ENCODE assay signal across 17 cellular contexts in genomic region chr11:10777806-10778205, GRCh38. TPM values are rescaled to one million over a fixed set of nuclear protein-coding genes. Genes with fewer than 3 reads are reported as not detected.
A peak's percentile ranks its signal among the peaks of the same experiment; 100 is the strongest.
DNase-seq lines count a peak whose midpoint lies in the region; ATAC-seq and TF ChIP-seq lines count a peak whose summit lies in the region.
"Had no signal": no experiment of that assay in that cellular context is flagged by ENCODE, and none has a peak within 500 bp of the region (broad histone marks: within the 10 kb centered on the region; RNA-seq: fewer than 3 reads in every experiment).

No MANE protein-coding gene starts in this region.

- H3K27ac ChIP-seq in SK-N-SH (ENCODE audit: low read depth in 2 of 2, low read length in 1 of 2) (peak overlapping the region; percentile 95 to 98), brain microvascular endothelial cell (peak overlapping the region; percentile 95), upper lobe of left lung (peak overlapping the region; percentile 5 to 74 (median 30))
- H3K27ac ChIP-seq: cardiac muscle cell had no signal

- H3K9me2 ChIP-seq in SK-N-SH = no peaks in the 10 kb centered on the region

- H3K4me2 ChIP-seq in SK-N-SH = 0 out of 2 replicates have a peak overlapping the region, but pooled peaks have one; percentile 19

- no peak for TF ChIP-seq POLR2A in upper lobe of left lung (IDR thresholded peaks at IDR 0.05)

- H3K79me2 ChIP-seq in SK-N-SH (ENCODE audit: insufficient read depth) = no peaks in the 10 kb centered on the region

- H3K27me3 ChIP-seq in SK-N-SH (ENCODE audit: insufficient read depth) (no peaks in the 10 kb centered on the region), brain microvascular endothelial cell (replicated peaks) (no peaks in the 10 kb centered on the region), upper lobe of left lung (no peaks in the 10 kb centered on the region)
- H3K27me3 ChIP-seq: cardiac muscle cell had no signal

- H3K36me3 ChIP-seq in SK-N-SH (replicated peaks in 1 of 2; ENCODE audit: control insufficient read depth in 1 of 2, insufficient read depth in 2 of 2, low read length in 1 of 2) (peaks cover 45 to 47% of the 10 kb centered on the region in 2 experiments), brain microvascular endothelial cell (replicated peaks) (peaks cover 52% of the 10 kb centered on the region), upper lobe of left lung (peaks cover 6 to 57% (median 40%) of the 10 kb centered on the region in 4 donors)

- peaks cover 40% of the 10 kb centered on the region for H3K36me3 Mint-ChIP-seq in memory B cell

- TF ChIP-seq CTCF in SK-N-SH (IDR thresholded peaks at IDR 0.05) (no peak), brain microvascular endothelial cell (IDR thresholded peaks at IDR 0.05; ENCODE audit: low read depth, low read length, missing control alignments) (no peak), upper lobe of left lung (IDR thresholded peaks at IDR 0.05) (no peak)

- no peak for TF ChIP-seq EP300 in SK-N-SH (IDR thresholded peaks at IDR 0.05; ENCODE audit: borderline replicate concordance in 1 of 2, low read depth in 1 of 2, low read length in 1 of 2)
- no peak for TF ChIP-seq EP300 in upper lobe of left lung (IDR thresholded peaks at IDR 0.05)

- peak overlapping the region; percentile 89 for H3K27ac Mint-ChIP-seq in memory B cell

- no peaks in the 10 kb centered on the region for H3K9me3 Mint-ChIP-seq in memory B cell
- H3K9me3 Mint-ChIP-seq: stimulated activated naive CD8-positive, alpha-beta T cell treated with anti-CD3 and anti-CD28 coated beads, Interleukin-15, amount 100 ng/mL, for 72 hours had no signal

- H3K27me3 Mint-ChIP-seq in memory B cell = no peaks in the 10 kb centered on the region
- H3K27me3 Mint-ChIP-seq: stimulated activated naive CD8-positive, alpha-beta T cell treated with anti-CD3 and anti-CD28 coated beads, Interleukin-15, amount 100 ng/mL, for 72 hours had no signal

- H3K4me1 ChIP-seq in SK-N-SH (ENCODE audit: control insufficient read depth in 1 of 2, insufficient read depth in 2 of 2, low read depth in 1 of 2, low read length in 1 of 2) (peaks cover 13 to 23% of the 10 kb centered on the region in 2 experiments; a peak in 3 of 4 replicates), upper lobe of left lung (peaks cover 0 to 7% (median 4%) of the 10 kb centered on the region in 4 donors)

- no peak for DNase-seq in SK-N-SH
- no peak for DNase-seq in brain microvascular endothelial cell
- no peak for DNase-seq in memory B cell (ENCODE audit: low spot score in 2 of 2)
- no peak for DNase-seq in upper lobe of left lung
- DNase-seq in NCI-H187 (lab: John Stamatoyannopoulos, UW) = no peak
- DNase-seq in HT-29 (ENCODE audit: low spot score) = no peak
- DNase-seq: activated CD4-positive, alpha-beta T cell treated with anti-CD3 and anti-CD28 coated beads, Interleukin-2, amount 50 U/mL, for 1 hour; activated gamma-delta T cell; DND-41; NCI-H1417; NCI-H526 treated with DMSO at 0.1 percent for 48 hours; stimulated activated CD4-positive, alpha-beta T cell treated with anti-CD3 and anti-CD28 coated beads, Interleukin-4, amount 100 ng/mL, for 24 hours; stimulated activated naive CD8-positive, alpha-beta T cell treated with anti-CD3 and anti-CD28 coated beads, Interleukin-15, amount 100 ng/mL, for 72 hours had no signal

- POLR2A ChIA-PET in SK-N-SH (lab: Yijun Ruan, JAX) = interaction anchor here (0.9 to 1.9 kb wide), 4 partner anchors 9 to 80 kb away, joined by 3 to 11 read pairs (median 5); partner anchors contain the start of genes EIF4G2 and ZBED5

- whole genome bisulfite sequencing in SK-N-SH (ENCODE audit: low lambda C conversion rate) = 85% methylated on average over 6 of the region's 6 CpGs
- 58 to 59% methylated on average over 6 of the region's 6 CpGs for WGBS in upper lobe of left lung, 2 donors

- in situ Hi-C loops in brain microvascular endothelial cell (cut with HindIII; ENCODE audit: low pct_ligation_motif_present, low sequenced_read_pairs) = no loop called here

- CTCF ChIA-PET in SK-N-SH (lab: Yijun Ruan, JAX) = interaction anchor here (0.6 to 2.3 kb wide), 8 partner anchors 9 to 471 kb away, joined by 3 to 13 read pairs (median 4); partner anchors contain the start of gene EIF4G2

- ATAC-seq in SK-N-SH treated with all-trans-retinoic acid at 6 μM for 48 hours = no peak; the same call in 2 of the 3 replicates
- ATAC-seq in memory B cell (ENCODE audit: low read depth) = no peak
- peak in 1 of 2 donors; percentile 8 for ATAC-seq in upper lobe of left lung (ENCODE audit: low FRiP score in 2 of 2)
- ATAC-seq in HG02759 (IDR thresholded peaks at IDR 0.05; ENCODE audit: unreplicated experiment) = no peak
- ATAC-seq: stimulated activated naive CD8-positive, alpha-beta T cell treated with anti-CD3 and anti-CD28 coated beads, Interleukin-15, amount 100 ng/mL, for 72 hours had no signal

- H3K4me1 Mint-ChIP-seq in memory B cell = peaks cover 7% of the 10 kb centered on the region
- H3K4me1 Mint-ChIP-seq: stimulated activated naive CD8-positive, alpha-beta T cell treated with anti-CD3 and anti-CD28 coated beads, Interleukin-15, amount 100 ng/mL, for 72 hours had no signal

- H2AFZ ChIP-seq in SK-N-SH (ENCODE audit: low read depth) = no peak overlapping the region

- H3K9ac ChIP-seq in SK-N-SH = peak overlapping the region; percentile 68; the same call in 1 of the 2 replicates

- no peak for TF ChIP-seq RAD21 in SK-N-SH (IDR thresholded peaks at IDR 0.05; ENCODE audit: low read length)

- H4K20me1 ChIP-seq in SK-N-SH (ENCODE audit: insufficient read depth) = no peaks in the 10 kb centered on the region

- no peak overlapping the region for H3K4me3 Mint-ChIP-seq in memory B cell
- H3K4me3 Mint-ChIP-seq: stimulated activated naive CD8-positive, alpha-beta T cell treated with anti-CD3 and anti-CD28 coated beads, Interleukin-15, amount 100 ng/mL, for 72 hours had no signal

- H3F3A ChIP-seq in SK-N-SH (replicated peaks; ENCODE audit: insufficient read depth) = peaks cover 33% of the 10 kb centered on the region

- H3K4me3 ChIP-seq in SK-N-SH (ENCODE audit: low read depth in 2 of 2, low read length in 1 of 2) (no peak overlapping the region), brain microvascular endothelial cell (ENCODE audit: low read depth, low read length) (no peak overlapping the region), upper lobe of left lung (no peak overlapping the region)
- H3K4me3 ChIP-seq: cardiac muscle cell, SK-N-MC had no signal

- H3K9me3 ChIP-seq in SK-N-SH (no peaks in the 10 kb centered on the region), upper lobe of left lung (no peaks in the 10 kb centered on the region)

TF ChIP-seq in SK-N-SH, 30 proteins besides CTCF, POLR2A, EP300 and RAD21:
- TF ChIP-seq POLR2AphosphoS5 (IDR thresholded peaks at IDR 0.05; ENCODE audit: low read depth, low read length) (no peak), ELF1 (IDR thresholded peaks at IDR 0.05) (no peak), GATA2 (CRISPR knock-in tag; IDR thresholded peaks at IDR 0.05) (no peak), TCF12 (IDR thresholded peaks at IDR 0.05) (no peak), CHD2 (IDR thresholded peaks at IDR 0.05; ENCODE audit: low read length, partially characterized antibody) (no peak), TAF1 (IDR thresholded peaks at IDR 0.05; ENCODE audit: borderline replicate concordance, low read depth, low read length) (no peak)

TF ChIP-seq in SK-N-SH treated with all-trans-retinoic acid at 6 μM for 48 hours, 23 proteins besides CTCF, POLR2A, EP300 and RAD21 (continues in another document):
- TF ChIP-seq ESRRG (CRISPR knock-in tag; IDR thresholded peaks at IDR 0.05) (no peak), ISL1 (CRISPR knock-in tag; IDR thresholded peaks at IDR 0.05) (no peak), ZC3H10 (CRISPR knock-in tag; IDR thresholded peaks at IDR 0.05) (no peak)
- TF ChIP-seq, protein P1, sequence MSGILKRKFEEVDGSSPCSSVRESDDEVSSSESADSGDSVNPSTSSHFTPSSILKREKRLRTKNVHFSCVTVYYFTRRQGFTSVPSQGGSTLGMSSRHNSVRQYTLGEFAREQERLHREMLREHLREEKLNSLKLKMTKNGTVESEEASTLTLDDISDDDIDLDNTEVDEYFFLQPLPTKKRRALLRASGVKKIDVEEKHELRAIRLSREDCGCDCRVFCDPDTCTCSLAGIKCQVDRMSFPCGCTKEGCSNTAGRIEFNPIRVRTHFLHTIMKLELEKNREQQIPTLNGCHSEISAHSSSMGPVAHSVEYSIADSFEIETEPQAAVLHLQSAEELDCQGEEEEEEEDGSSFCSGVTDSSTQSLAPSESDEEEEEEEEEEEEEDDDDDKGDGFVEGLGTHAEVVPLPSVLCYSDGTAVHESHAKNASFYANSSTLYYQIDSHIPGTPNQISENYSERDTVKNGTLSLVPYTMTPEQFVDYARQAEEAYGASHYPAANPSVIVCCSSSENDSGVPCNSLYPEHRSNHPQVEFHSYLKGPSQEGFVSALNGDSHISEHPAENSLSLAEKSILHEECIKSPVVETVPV (CRISPR knock-in tag; IDR thresholded peaks at IDR 0.05) = no peak

RNA-seq across cellular contexts. Expression of gene CTR9, which starts 26.8 kb away (rescaled TPM):
- 10.1 and 13.0 TPM in 2 replicates for polyA plus RNA-seq in SK-N-SH (2012; rRNA removed)
- 16.1 and 18.8 TPM in 2 replicates for polyA plus RNA-seq in SK-N-SH (2012; cell fraction: cytosol; rRNA removed)
- polyA plus RNA-seq in SK-N-SH (2012; cell fraction: nucleus; rRNA removed) = 10.4 and 16.2 TPM in 2 replicates
- total RNA-seq in upper lobe of left lung = 10 to 100 TPM in 5 of 6 donors, 1 to 10 TPM in 1; 9.9 to 35.4 (median 26.9) TPM
- total RNA-seq in HT-29 (2014; rRNA removed; shearing (Covaris generic)) = 15.9 and 18.5 TPM in 2 replicates

RNA-seq across cellular contexts. Expression of gene EIF4G2, which starts 30.9 kb away (rescaled TPM):
- polyA plus RNA-seq in SK-N-SH (2012; rRNA removed) = 298 and 394 TPM in 2 replicates
- polyA plus RNA-seq in SK-N-SH (2012; cell fraction: cytosol; rRNA removed) = 416 and 436 TPM in 2 replicates
- 174 and 354 TPM in 2 replicates for polyA plus RNA-seq in SK-N-SH (2012; cell fraction: nucleus; rRNA removed)
- 1,000 to 10,000 TPM in 1 of 6 donors, 100 to 1,000 TPM in 5; 249 to 1,049 (median 632) TPM for total RNA-seq in upper lobe of left lung
- total RNA-seq in HT-29 (2014; rRNA removed; shearing (Covaris generic)) = 514 and 533 TPM in 2 replicates

Comparison
In these comparisons a context has a peak if more than half of its experiments do, and no peak if none do; other contexts are left out.
1. H3K27ac ChIP-seq: peak in every context shown above with its lines; median percentile 96 in SK-N-SH; 95 in brain microvascular endothelial cell; 30 in upper lobe of left lung.